26 cellular contexts compared by ENCODE assay signal in genomic region chr2:240672076-240672700, GRCh38. TPM values are rescaled to one million over a fixed set of nuclear protein-coding genes. Genes with fewer than 3 reads are reported as not detected.
"Had no signal": no experiment of that assay in that cellular context is flagged by ENCODE, and none has a peak within 500 bp of the region (broad histone marks: within the 10 kb centered on the region; RNA-seq: fewer than 3 reads in every experiment).

No MANE protein-coding gene starts in this region.

- H3K9me3 ChIP-seq: heart right ventricle, neutrophil, pancreas, stomach, suprapubic skin, transverse colon had no signal

- H3K4me1 ChIP-seq: heart right ventricle, transverse colon had no signal

- H3K4me3 ChIP-seq: cardiac muscle cell, pancreas, stomach, suprapubic skin, transverse colon had no signal

- ATAC-seq: activated CD8-positive, alpha-beta memory T cell treated with anti-CD3 and anti-CD28 coated beads, Interleukin-2, amount 10 ng/mL, durations not matched to agents 7 days and 5 days; activated naive CD8-positive, alpha-beta T cell treated with anti-CD3 and anti-CD28 coated beads, Interleukin-2, amount 50 U/mL, for 24 hours; natural killer cell treated with Interleukin-12 subunit alpha and Interleukin-12 subunit beta and Interleukin-15 and Interleukin-18, amount 100 ng/mL, for 72 hours; sciatic nerve; stimulated activated memory B cell treated with anti-CD40 and anti-IgM and Interleukin-4, amounts not matched to agents 10 μg/mL and 1 μg/mL and 100 μg/mL, for 72 hours had no signal

- H3K27ac ChIP-seq: cardiac muscle cell, epithelial cell of prostate, heart right ventricle, neutrophil, pancreas, stomach, suprapubic skin, transverse colon had no signal

- DNase-seq: activated CD4-positive, alpha-beta memory T cell treated with anti-CD3 and anti-CD28 coated beads, Interleukin-2, amount 10 ng/mL, durations not matched to agents 7 days and 5 days; activated CD4-positive, alpha-beta T cell treated with anti-CD3 and anti-CD28 coated beads, Interleukin-2, amount 10 ng/mL, durations not matched to agents 24 days and 14 days; activated CD8-positive, alpha-beta memory T cell treated with anti-CD3 and anti-CD28 coated beads, Interleukin-2, amount 10 ng/mL, durations not matched to agents 7 days and 5 days; activated gamma-delta T cell; activated naive CD4-positive, alpha-beta T cell treated with anti-CD3 and anti-CD28 coated beads, Interleukin-2, amount 50 U/mL, for 16 hours; activated naive CD8-positive, alpha-beta T cell treated with anti-CD3 and anti-CD28 coated beads, Interleukin-2, amount 50 U/mL, for 24 hours; cortex of kidney; heart right ventricle; kidney glomerular epithelial cell; small intestine; stomach; transverse colon had no signal

- H3K36me3 ChIP-seq: cardiac muscle cell, heart right ventricle, neutrophil, pancreas, stomach, suprapubic skin, transverse colon had no signal

RNA-seq across cellular contexts. Expression of gene AQP12B, which starts 10.5 kb away (rescaled TPM):
- total RNA-seq: activated CD4-positive, alpha-beta memory T cell treated with anti-CD3 and anti-CD28 coated beads, Interleukin-2, amount 10 ng/mL, durations not matched to agents 7 days and 5 days; activated CD4-positive, alpha-beta T cell treated with anti-CD3 and anti-CD28 coated beads, Interleukin-2, amount 10 ng/mL, durations not matched to agents 24 days and 14 days; activated CD8-positive, alpha-beta memory T cell treated with anti-CD3 and anti-CD28 coated beads, Interleukin-2, amount 10 ng/mL, durations not matched to agents 7 days and 5 days; activated T-helper 1 cell treated with anti-CD3 and anti-CD28 coated beads, Interleukin-12 subunit alpha, Interleukin-12 subunit beta, Interleukin-2, Interleukin-4 antibody, amounts not matched to agents 30 ng/mL and 10 ng/mL and 1 ng/mL, durations not matched to agents 14 hours and 24 hours and 36 hours; cardiac muscle cell; cerebellum; fibroblast of villous mesenchyme; heart right ventricle; liver; natural killer cell treated with Interleukin-12 subunit alpha and Interleukin-12 subunit beta and Interleukin-15 and Interleukin-18, amount 100 ng/mL, for 72 hours; sciatic nerve; suprapubic skin; T-helper 2 cell treated with Interferon-gamma antibody and Interleukin-4, amounts not matched to agents 100 ng/mL and 5 ng/mL, for 36 hours had no signal
- polyA plus RNA-seq: cardiac muscle cell, immature natural killer cell, liver had no signal

RNA-seq across cellular contexts. Expression of gene AQP12A, which starts 19.5 kb away (rescaled TPM):
- total RNA-seq: activated CD4-positive, alpha-beta memory T cell treated with anti-CD3 and anti-CD28 coated beads, Interleukin-2, amount 10 ng/mL, durations not matched to agents 7 days and 5 days; activated CD4-positive, alpha-beta T cell treated with anti-CD3 and anti-CD28 coated beads, Interleukin-2, amount 10 ng/mL, durations not matched to agents 24 days and 14 days; activated CD8-positive, alpha-beta memory T cell treated with anti-CD3 and anti-CD28 coated beads, Interleukin-2, amount 10 ng/mL, durations not matched to agents 7 days and 5 days; activated T-helper 1 cell treated with anti-CD3 and anti-CD28 coated beads, Interleukin-12 subunit alpha, Interleukin-12 subunit beta, Interleukin-2, Interleukin-4 antibody, amounts not matched to agents 30 ng/mL and 10 ng/mL and 1 ng/mL, durations not matched to agents 14 hours and 24 hours and 36 hours; cardiac muscle cell; cerebellum; fibroblast of villous mesenchyme; heart right ventricle; liver; natural killer cell treated with Interleukin-12 subunit alpha and Interleukin-12 subunit beta and Interleukin-15 and Interleukin-18, amount 100 ng/mL, for 72 hours; sciatic nerve; stomach; suprapubic skin; T-helper 2 cell treated with Interferon-gamma antibody and Interleukin-4, amounts not matched to agents 100 ng/mL and 5 ng/mL, for 36 hours; transverse colon had no signal
- polyA plus RNA-seq: cardiac muscle cell, heart right ventricle, immature natural killer cell, liver, stomach had no signal
